ENCODE assay signal across 2 cellular contexts in genomic region chr5:80956272-80956671, GRCh38.
TF ChIP-seq lines count a peak whose summit lies in the region.

No MANE protein-coding gene starts in this region.

TF ChIP-seq in SK-N-SH, 30 proteins besides CTCF, POLR2A, EP300 and RAD21 (continued from another document):
- TF ChIP-seq ZBTB33 (IDR thresholded peaks at IDR 0.05; ENCODE audit: borderline replicate concordance, low read depth) (no peak), SIN3A (IDR thresholded peaks at IDR 0.05; ENCODE audit: borderline replicate concordance, low read depth, low read length) (no peak), TAF1 (IDR thresholded peaks at IDR 0.05; ENCODE audit: borderline replicate concordance, low read depth, low read length) (no peak), RXRA (IDR thresholded peaks at IDR 0.05; ENCODE audit: borderline replicate concordance, low read depth) (no peak), GATA2 (CRISPR knock-in tag; IDR thresholded peaks at IDR 0.05) (no peak), SMC3 (IDR thresholded peaks at IDR 0.05; ENCODE audit: low read depth, low read length) (no peak)
TF ChIP-seq in SK-N-SH: peak in this region for 0.

TF ChIP-seq in SK-N-SH treated with all-trans-retinoic acid at 6 μM for 48 hours, 23 proteins besides CTCF, POLR2A, EP300 and RAD21 (continued from another document):
- no peak for TF ChIP-seq SNAI2 (CRISPR knock-in tag; IDR thresholded peaks at IDR 0.05)
- TF ChIP-seq PATZ1 (CRISPR knock-in tag; IDR thresholded peaks at IDR 0.05; ENCODE audit: borderline replicate concordance): no peak
- no peak for TF ChIP-seq PPARA (CRISPR knock-in tag; IDR thresholded peaks at IDR 0.05; ENCODE audit: borderline replicate concordance)
